In genomic region chr1:45551684-45552083, GRCh38 we compare ENCODE assay signal across 9 cellular contexts. TPM values are rescaled to one million over a fixed set of nuclear protein-coding genes. Genes with fewer than 3 reads are reported as not detected.
DNase-seq lines count a peak whose midpoint lies in the region; ATAC-seq and TF ChIP-seq lines count a peak whose summit lies in the region.
"Had no signal": no experiment of that assay in that cellular context is flagged by ENCODE, and none has a peak within 500 bp of the region (broad histone marks: within the 10 kb centered on the region; RNA-seq: fewer than 3 reads in every experiment).

No MANE protein-coding gene starts in this region.

- no peaks in the 10 kb centered on the region for H3K27me3 Mint-ChIP-seq in activated T-cell treated with anti-CD3 and anti-CD28 coated beads, Interleukin-2, amount 50 U/mL, for 72 hours (ENCODE audit: low read depth)

- peak overlapping the region; percentile 90 for H3K27ac Mint-ChIP-seq in activated T-cell treated with anti-CD3 and anti-CD28 coated beads, Interleukin-2, amount 50 U/mL, for 72 hours

- H3K4me1 ChIP-seq in liver (ENCODE audit: control insufficient read depth in 4 of 4, insufficient read depth in 4 of 4, low read length in 3 of 4) (peaks cover 0 to 32% (median 18%) of the 10 kb centered on the region in 4 donors), tibial nerve (peaks cover 0 to 15% (median 9%) of the 10 kb centered on the region in 4 donors)

- H3K36me3 ChIP-seq in liver (ENCODE audit: control insufficient read depth in 4 of 4, insufficient read depth in 3 of 4, low read depth in 1 of 4, low read length in 3 of 4) (peaks cover 0 to 6% (median 2%) of the 10 kb centered on the region in 4 donors), tibial nerve (peaks cover 0 to 22% (median 0%) of the 10 kb centered on the region in 3 donors)

- no peaks in the 10 kb centered on the region for H3K9me3 ChIP-seq in liver (ENCODE audit: control insufficient read depth in 4 of 4, low read length in 3 of 4)
- H3K9me3 ChIP-seq in tibial nerve: no peaks in the 10 kb centered on the region

- in situ Hi-C loops in astrocyte of the cerebellum (cut with HindIII; ENCODE audit: low sequenced_read_pairs): no loop called here

- no peak for ATAC-seq in activated T-cell treated with anti-CD3 and anti-CD28 coated beads, Interleukin-2, amount 50 U/mL, for 72 hours (replicated peaks in 1 of 2)

- TF ChIP-seq CTCF in astrocyte of the cerebellum (IDR thresholded peaks at IDR 0.05; ENCODE audit: low read depth, low read length, missing control alignments) (no peak), liver (IDR thresholded peaks at IDR 0.05; ENCODE audit: low read depth, low read length, missing input control) (no peak), tibial nerve (IDR thresholded peaks at IDR 0.05) (no peak)

- peaks cover 4 to 9% of the 10 kb centered on the region in 2 donors for H3K36me3 Mint-ChIP-seq in activated T-cell treated with anti-CD3 and anti-CD28 coated beads, Interleukin-2, amount 50 U/mL, for 72 hours (ENCODE audit: insufficient read depth in 2 of 2)

- no peak for TF ChIP-seq RAD21 in liver (IDR thresholded peaks at IDR 0.05)

- peak overlapping the region; percentile 96 to 97 for H3K4me3 Mint-ChIP-seq in activated T-cell treated with anti-CD3 and anti-CD28 coated beads, Interleukin-2, amount 50 U/mL, for 72 hours

- H3K4me3 ChIP-seq in astrocyte of the cerebellum (ENCODE audit: low read depth, low read length) (peak overlapping the region; percentile 84), liver (ENCODE audit: low read depth in 1 of 3, low read length in 3 of 3) (peak overlapping the region; percentile 68 to 99 (median 74)), tibial nerve (peak overlapping the region; percentile 49 to 85 (median 60))

- no peaks in the 10 kb centered on the region for H3K27me3 ChIP-seq in liver (ENCODE audit: control insufficient read depth in 4 of 4, insufficient read depth in 4 of 4, low read length in 3 of 4)
- H3K27me3 ChIP-seq in tibial nerve: no peaks in the 10 kb centered on the region

- no peak for TF ChIP-seq EP300 in tibial nerve (IDR thresholded peaks at IDR 0.05)

- no peak for DNase-seq in activated T-cell treated with anti-CD3 and anti-CD28 coated beads, Interleukin-2, amount 50 U/mL, for 72 hours
- no peak for DNase-seq in activated T-cell treated with anti-CD3 and anti-CD28 coated beads, Interleukin-2, amount 50 U/mL, for 48 hours
- DNase-seq in astrocyte of the cerebellum (ENCODE audit: low read depth): no peak
- no peak for DNase-seq in tibial nerve (ENCODE audit: low spot score in 2 of 2)
- no peak for DNase-seq in hippocampal formation (lab: John Stamatoyannopoulos, UW)
- no peak for DNase-seq in NCI-H2227 treated with DMSO at 0.1 percent for 48 hours (lab: John Stamatoyannopoulos, UW)
- DNase-seq in NCI-H524 (lab: John Stamatoyannopoulos, UW): no peak
- DNase-seq: stimulated activated naive CD4-positive, alpha-beta T cell treated with Interleukin-2 at 50 U/mL for 16 hours had no signal

- peak overlapping the region; percentile 76 to 83 for H3K9ac ChIP-seq in liver (ENCODE audit: low read depth in 1 of 2, low read length in 2 of 2)

- H3K9me3 Mint-ChIP-seq in activated T-cell treated with anti-CD3 and anti-CD28 coated beads, Interleukin-2, amount 50 U/mL, for 72 hours: no peaks in the 10 kb centered on the region

- 6% methylated on average over 3 of the region's 3 CpGs for WGBS in liver
- 16 to 21% methylated on average over 3 of the region's 3 CpGs for WGBS in tibial nerve, 2 donors

- H3K27ac ChIP-seq in liver (ENCODE audit: low read depth in 1 of 2, low read length in 2 of 2) (peak overlapping the region; percentile 70 to 98), tibial nerve (peak overlapping the region in 3 of 4 donors; percentile 85 to 98 (median 94))

- TF ChIP-seq POLR2A in tibial nerve (IDR thresholded peaks at IDR 0.05): no peak

- H3K4me1 Mint-ChIP-seq in activated T-cell treated with anti-CD3 and anti-CD28 coated beads, Interleukin-2, amount 50 U/mL, for 72 hours (ENCODE audit: low read depth): peaks cover 21% of the 10 kb centered on the region

TF ChIP-seq in liver, 16 proteins besides CTCF, POLR2A, EP300 and RAD21:
- no peak for TF ChIP-seq ZBTB33 (IDR thresholded peaks at IDR 0.05)
- no peak for TF ChIP-seq GABPA (IDR thresholded peaks at IDR 0.05 in 1 of 2, conservative IDR thresholded peaks at IDR 0.05 in 1 of 2)
- no peak for TF ChIP-seq TAF1 (conservative IDR thresholded peaks at IDR 0.05)
- TF ChIP-seq MAX (IDR thresholded peaks at IDR 0.05): no peak
- TF ChIP-seq ATF3 (IDR thresholded peaks at IDR 0.05): no peak
- no peak for TF ChIP-seq JUND (IDR thresholded peaks at IDR 0.05)
- no peak for TF ChIP-seq FOXA1 (IDR thresholded peaks at IDR 0.05)
- TF ChIP-seq NR2F2 (IDR thresholded peaks at IDR 0.05): no peak
- TF ChIP-seq, protein P1, sequence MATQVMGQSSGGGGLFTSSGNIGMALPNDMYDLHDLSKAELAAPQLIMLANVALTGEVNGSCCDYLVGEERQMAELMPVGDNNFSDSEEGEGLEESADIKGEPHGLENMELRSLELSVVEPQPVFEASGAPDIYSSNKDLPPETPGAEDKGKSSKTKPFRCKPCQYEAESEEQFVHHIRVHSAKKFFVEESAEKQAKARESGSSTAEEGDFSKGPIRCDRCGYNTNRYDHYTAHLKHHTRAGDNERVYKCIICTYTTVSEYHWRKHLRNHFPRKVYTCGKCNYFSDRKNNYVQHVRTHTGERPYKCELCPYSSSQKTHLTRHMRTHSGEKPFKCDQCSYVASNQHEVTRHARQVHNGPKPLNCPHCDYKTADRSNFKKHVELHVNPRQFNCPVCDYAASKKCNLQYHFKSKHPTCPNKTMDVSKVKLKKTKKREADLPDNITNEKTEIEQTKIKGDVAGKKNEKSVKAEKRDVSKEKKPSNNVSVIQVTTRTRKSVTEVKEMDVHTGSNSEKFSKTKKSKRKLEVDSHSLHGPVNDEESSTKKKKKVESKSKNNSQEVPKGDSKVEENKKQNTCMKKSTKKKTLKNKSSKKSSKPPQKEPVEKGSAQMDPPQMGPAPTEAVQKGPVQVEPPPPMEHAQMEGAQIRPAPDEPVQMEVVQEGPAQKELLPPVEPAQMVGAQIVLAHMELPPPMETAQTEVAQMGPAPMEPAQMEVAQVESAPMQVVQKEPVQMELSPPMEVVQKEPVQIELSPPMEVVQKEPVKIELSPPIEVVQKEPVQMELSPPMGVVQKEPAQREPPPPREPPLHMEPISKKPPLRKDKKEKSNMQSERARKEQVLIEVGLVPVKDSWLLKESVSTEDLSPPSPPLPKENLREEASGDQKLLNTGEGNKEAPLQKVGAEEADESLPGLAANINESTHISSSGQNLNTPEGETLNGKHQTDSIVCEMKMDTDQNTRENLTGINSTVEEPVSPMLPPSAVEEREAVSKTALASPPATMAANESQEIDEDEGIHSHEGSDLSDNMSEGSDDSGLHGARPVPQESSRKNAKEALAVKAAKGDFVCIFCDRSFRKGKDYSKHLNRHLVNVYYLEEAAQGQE (IDR thresholded peaks at IDR 0.05): no peak
- TF ChIP-seq SP1 (IDR thresholded peaks at IDR 0.05): no peak
- TF ChIP-seq EGR1 (IDR thresholded peaks at IDR 0.05; ENCODE audit: low read depth in 2 of 2): no peak
- no peak for TF ChIP-seq FOXA2 (IDR thresholded peaks at IDR 0.05)
- TF ChIP-seq YY1 (IDR thresholded peaks at IDR 0.05): no peak
- TF ChIP-seq RXRA (IDR thresholded peaks at IDR 0.05): no peak
- TF ChIP-seq HNF4A (conservative IDR thresholded peaks at IDR 0.05): no peak
- TF ChIP-seq HNF4G (IDR thresholded peaks at IDR 0.05): no peak

RNA-seq across cellular contexts. Expression of gene AKR1A1, which starts 1.1 kb away (rescaled TPM):
- 100 to 1,000 TPM; 155 to 178 TPM for total RNA-seq in activated T-cell treated with anti-CD3 and anti-CD28 coated beads, Interleukin-2, amount 50 U/mL, for 72 hours
- total RNA-seq in liver (100 to 1,000 TPM in 1 of 2 donors, 10 to 100 TPM in 1; 86.3 to 240 TPM), tibial nerve (10 to 100 TPM; 53.1 to 69.5 (median 63.5) TPM)
- 100 to 1,000 TPM; 195 to 253 TPM for polyA plus RNA-seq in liver

RNA-seq across cellular contexts. Expression of gene PRDX1, which starts 30.0 kb away (rescaled TPM):
- total RNA-seq in activated T-cell treated with anti-CD3 and anti-CD28 coated beads, Interleukin-2, amount 50 U/mL, for 72 hours: 100 to 1,000 TPM; 128 to 146 TPM
- 100 to 1,000 TPM; 270 to 286 TPM for total RNA-seq in liver
- polyA plus RNA-seq in liver: 100 to 1,000 TPM; 508 to 623 TPM
- 100 to 1,000 TPM; 160 to 225 (median 203) TPM for total RNA-seq in tibial nerve

RNA-seq across cellular contexts. Expression of gene NASP, which starts 32.2 kb away (rescaled TPM):
- total RNA-seq in activated T-cell treated with anti-CD3 and anti-CD28 coated beads, Interleukin-2, amount 50 U/mL, for 72 hours: 100 to 1,000 TPM; 214 to 241 TPM
- total RNA-seq in liver: 10 to 100 TPM; 44.4 to 74.9 TPM
- polyA plus RNA-seq in liver: 10 to 100 TPM; 24.9 to 34.9 TPM
- 100 to 1,000 TPM in 1 of 4 donors, 10 to 100 TPM in 3; 71.2 to 105 (median 80.6) TPM for total RNA-seq in tibial nerve

RNA-seq across cellular contexts. Expression of gene MMACHC, which starts 51.6 kb away (rescaled TPM):
- total RNA-seq in activated T-cell treated with anti-CD3 and anti-CD28 coated beads, Interleukin-2, amount 50 U/mL, for 72 hours: 1 to 10 TPM; 3.4 to 4.7 TPM
- 10 to 100 TPM in 1 of 2 donors, 1 to 10 TPM in 1; 2.2 to 12.5 TPM for total RNA-seq in liver
- 10 to 100 TPM; 11.7 to 19.2 TPM for polyA plus RNA-seq in liver
- total RNA-seq in tibial nerve: 1 to 10 TPM; 3.6 to 4.2 (median 4.0) TPM

RNA-seq across cellular contexts. Expression of gene CCDC163, which starts 51.8 kb away (rescaled TPM):
- total RNA-seq in activated T-cell treated with anti-CD3 and anti-CD28 coated beads, Interleukin-2, amount 50 U/mL, for 72 hours: 10 to 100 TPM; 15.2 to 15.5 TPM
- total RNA-seq in liver (under 1 TPM; 0.84 to 0.89 TPM), tibial nerve (1 to 10 TPM in 2 of 4 donors, under 1 TPM in 1, not detected in 1; 0.42 to 2.9 (median 1.1) TPM)
- 1 to 10 TPM in 1 of 2 donors, under 1 TPM in 1; 0.56 to 1.2 TPM for polyA plus RNA-seq in liver
